In the genomic region with DNA sequence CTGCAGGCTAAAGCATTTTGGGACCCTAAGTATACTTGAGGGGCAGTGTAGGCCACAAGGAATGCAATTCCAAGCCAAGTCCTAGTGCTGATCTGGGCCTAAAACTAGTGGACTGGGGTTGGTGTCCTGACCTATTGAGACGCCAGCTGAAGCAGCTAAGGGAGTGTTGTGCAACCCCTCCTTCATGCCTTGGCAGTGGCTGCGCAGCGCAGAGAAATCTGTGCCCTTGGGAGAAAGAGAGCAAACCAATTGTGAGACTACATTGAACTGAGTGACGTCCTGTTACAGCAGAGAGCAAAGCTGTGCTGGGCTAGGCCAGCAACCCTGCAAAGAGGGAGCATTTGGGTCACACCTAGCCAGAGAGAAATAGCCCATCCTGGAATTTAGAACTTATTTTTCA, we compare ENCODE assay signal across 20 cellular contexts.
DNase-seq lines count a peak whose midpoint lies in the region; ATAC-seq, FAIRE-seq and TF ChIP-seq lines count a peak whose summit lies in the region.
"Had no signal": no experiment of that assay in that cellular context is flagged by ENCODE, and none has a peak within 500 bp of the region (broad histone marks: within the 10 kb centered on the region; RNA-seq: fewer than 3 reads in every experiment).

No MANE protein-coding gene starts in this region.

- no peak overlapping the region for H3K18ac ChIP-seq in neuronal stem cell (ENCODE audit: low read length)

- H3K4me3 ChIP-seq in HepG2 (replicated peaks in 1 of 3; ENCODE audit: insufficient read depth in 1 of 3, low read depth in 2 of 3, low read length in 3 of 3) (no peak overlapping the region), right lobe of liver (no peak overlapping the region), neuronal stem cell (ENCODE audit: low read length in 2 of 2) (no peak overlapping the region)

- peaks cover 5% of the 10 kb centered on the region for H3K4me1 Mint-ChIP-seq in glutamatergic neuron (ENCODE audit: low read depth, unreplicated experiment)

- no peak overlapping the region for H3K4ac ChIP-seq in neuronal stem cell (ENCODE audit: low read length)

- H3K4me3 Mint-ChIP-seq in glutamatergic neuron (ENCODE audit: unreplicated experiment): no peak overlapping the region
- H3K4me3 Mint-ChIP-seq: CD4-positive, alpha-beta T cell had no signal

- FAIRE-seq in HepG2 (lab: Jason Lieb, UNC): no peak
- FAIRE-seq: G401.6, GM12891 had no signal

- H2AFZ ChIP-seq in HepG2 (ENCODE audit: low read length): no peak overlapping the region
- H2AFZ ChIP-seq in neuronal stem cell (ENCODE audit: low read length): peak overlapping the region; percentile 74

- no peaks in the 10 kb centered on the region for H3K79me1 ChIP-seq in neuronal stem cell (ENCODE audit: low read depth, low read length)

- H3K27me3 ChIP-seq in HepG2 (ENCODE audit: control insufficient read depth in 1 of 2, insufficient read depth in 2 of 2, low read length in 2 of 2): no peaks in the 10 kb centered on the region
- no peaks in the 10 kb centered on the region for H3K27me3 ChIP-seq in right lobe of liver
- no peaks in the 10 kb centered on the region for H3K27me3 ChIP-seq in neuronal stem cell (ENCODE audit: control insufficient read depth in 3 of 3, insufficient read depth in 3 of 3, low read depth in 1 of 3, low read length in 3 of 3)

- H3K27ac ChIP-seq in HepG2 (ENCODE audit: extremely low read length, insufficient read depth, low read length): no peak overlapping the region
- H3K27ac ChIP-seq in right lobe of liver: no peak overlapping the region
- H3K27ac ChIP-seq in neuronal stem cell (replicated peaks; ENCODE audit: low read length): no peak overlapping the region
- H3K27ac ChIP-seq: KMS-11 had no signal

- H3K9me3 ChIP-seq in HepG2 (ENCODE audit: low read length): no peaks in the 10 kb centered on the region
- no peaks in the 10 kb centered on the region for H3K9me3 ChIP-seq in right lobe of liver
- no peaks in the 10 kb centered on the region for H3K9me3 ChIP-seq in neuronal stem cell (replicated peaks in 1 of 2; ENCODE audit: control insufficient read depth in 2 of 2, insufficient read depth in 1 of 2, low read depth in 1 of 2, low read length in 2 of 2)

- CTCF ChIA-PET in HepG2 (lab: Yijun Ruan, JAX; ENCODE audit: low intra/inter-chr PET ratio, low total read pairs): no interaction called here

- intact Hi-C loops in HepG2 (cut with micrococcal nuclease; ENCODE audit: unreplicated experiment) (no loop called here), right lobe of liver (cut with DNase I) (no loop called here)

- no peak for TF ChIP-seq RAD21 in HepG2 (CRISPR knock-in tag; IDR thresholded peaks at IDR 0.05)

- H2BK120ac ChIP-seq in neuronal stem cell (ENCODE audit: low read depth, low read length): no peak overlapping the region

- peaks cover 2% of the 10 kb centered on the region for H3K9me3 Mint-ChIP-seq in glutamatergic neuron (ENCODE audit: unreplicated experiment)

- BruUV-seq in HepG2 (replicated peaks; lab: Mats Ljungman, UMichigan): no TSS peak

- H2BK12ac ChIP-seq in neuronal stem cell (ENCODE audit: low read length): no peak overlapping the region

- WGBS in HepG2 (ENCODE audit: low lambda C conversion rate): 39% methylated on average over 4 of the region's 4 CpGs
- WGBS in right lobe of liver (ENCODE audit: insufficient coverage, low coverage, low lambda C conversion rate, missing lambda C conversion rate): 0% methylated on average over 1 of the region's 4 CpGs
- WGBS in neuronal stem cell (ENCODE audit: extremely low coverage in 2 of 2, insufficient read length in 2 of 2, insufficient replicate concordance in 1 of 2), 2 donors: no CpG with 5 or more reads among the region's 4 CpGs

- DNase-seq in HepG2 (ENCODE audit: low spot score) (no peak), right lobe of liver (no peak), glutamatergic neuron (no peak), neuronal stem cell (ENCODE audit: low spot score) (no peak), mucosa of gallbladder (ENCODE audit: low spot score) (no peak), DMS153 (lab: John Stamatoyannopoulos, UW) (no peak)
- DNase-seq: CD4-positive, alpha-beta T cell; DMS79 treated with DMSO at 0.1 percent for 48 hours; MM.1S; NCI-H1105 treated with DMSO at 0.1 percent for 48 hours; NCI-H187; NCI-H2171; NCI-H446 treated with DMSO at 0.1 percent for 48 hours; NCI-H748 treated with DMSO at 0.1 percent for 48 hours; SHP77 treated with DMSO at 0.1 percent for 48 hours had no signal

- H3K4me2 ChIP-seq in HepG2 (ENCODE audit: low read depth, low read length) (no peak overlapping the region), neuronal stem cell (ENCODE audit: insufficient read depth, low read length, poor library complexity, severe bottlenecking) (no peak overlapping the region)
- H3K4me2 ChIP-seq: KMS-11 had no signal

- H3K27me3 Mint-ChIP-seq in glutamatergic neuron (ENCODE audit: unreplicated experiment): no peaks in the 10 kb centered on the region
- H3K27me3 Mint-ChIP-seq: CD4-positive, alpha-beta T cell had no signal

- no peak overlapping the region for H2BK5ac ChIP-seq in neuronal stem cell (ENCODE audit: low read length)

- H4K8ac ChIP-seq in neuronal stem cell (ENCODE audit: low read depth, low read length): no peak overlapping the region

- H2AK5ac ChIP-seq in neuronal stem cell (ENCODE audit: low read depth, low read length): no peak overlapping the region

- ATAC-seq in HepG2: peak; percentile 38
- no peak for ATAC-seq in right lobe of liver
- ATAC-seq in GM18873 (IDR thresholded peaks at IDR 0.05; ENCODE audit: low FRiP score, unreplicated experiment): no peak
- ATAC-seq in HG03159 (IDR thresholded peaks at IDR 0.05; ENCODE audit: unreplicated experiment): no peak

- H3K9ac ChIP-seq in HepG2 (ENCODE audit: insufficient read depth, low read depth, low read length) (no peak overlapping the region), neuronal stem cell (ENCODE audit: low read depth, low read length, poor library complexity) (no peak overlapping the region)
- H3K9ac ChIP-seq: KMS-11 had no signal

- no peaks in the 10 kb centered on the region for H3K79me2 ChIP-seq in HepG2 (ENCODE audit: insufficient read depth, low read length)

- peak overlapping the region; percentile 47 for H3K23ac ChIP-seq in neuronal stem cell (ENCODE audit: low read depth, low read length, poor library complexity)

- H3K4me1 ChIP-seq in HepG2 (ENCODE audit: insufficient read depth, low read length) (no peaks in the 10 kb centered on the region), right lobe of liver (no peaks in the 10 kb centered on the region), neuronal stem cell (ENCODE audit: control insufficient read depth in 2 of 2, insufficient read depth in 1 of 2, low read depth in 1 of 2, low read length in 2 of 2) (no peaks in the 10 kb centered on the region)

- no peaks in the 10 kb centered on the region for H4K20me1 ChIP-seq in HepG2 (ENCODE audit: insufficient read depth, low read length)

- no peak for TF ChIP-seq CTCF in HepG2 (CRISPR knock-in tag; IDR thresholded peaks at IDR 0.05)
- TF ChIP-seq CTCF in right lobe of liver (IDR thresholded peaks at IDR 0.05): no peak
- no peak for TF ChIP-seq CTCF in glutamatergic neuron (IDR thresholded peaks at IDR 0.05; ENCODE audit: partially characterized antibody, unreplicated experiment)

- H2BK15ac ChIP-seq in neuronal stem cell (ENCODE audit: low read length): no peak overlapping the region

- no peak for TF ChIP-seq POLR2A in HepG2 (IDR thresholded peaks at IDR 0.05; ENCODE audit: insufficient read depth in 1 of 2, low read depth in 2 of 2, low read length in 2 of 2)
- no peak for TF ChIP-seq POLR2A in right lobe of liver (IDR thresholded peaks at IDR 0.05)

- H3K14ac ChIP-seq in neuronal stem cell (ENCODE audit: low read length): no peak overlapping the region

- TF ChIP-seq EP300 in HepG2 (IDR thresholded peaks at IDR 0.05; ENCODE audit: low read depth in 2 of 2, low read length in 2 of 2) (no peak), HepG2 (CRISPR knock-in tag; IDR thresholded peaks at IDR 0.05; ENCODE audit: borderline replicate concordance) (no peak)

- in situ Hi-C loops in HepG2 (cut with HindIII; ENCODE audit: extremely low pct_ligation_motif_present, low pct_unique_long_range_greater_than_20kb): no loop called here

- no peaks in the 10 kb centered on the region for H3K36me3 Mint-ChIP-seq in glutamatergic neuron (ENCODE audit: unreplicated experiment)

- H4K91ac ChIP-seq in neuronal stem cell (ENCODE audit: low read depth, low read length, poor library complexity): no peak overlapping the region

- H3K36me3 ChIP-seq in HepG2 (replicated peaks in 1 of 2; ENCODE audit: control insufficient read depth in 1 of 2, insufficient read depth in 2 of 2, low read length in 2 of 2): no peaks in the 10 kb centered on the region
- H3K36me3 ChIP-seq in right lobe of liver: no peaks in the 10 kb centered on the region
- no peaks in the 10 kb centered on the region for H3K36me3 ChIP-seq in neuronal stem cell (replicated peaks in 1 of 2; ENCODE audit: control insufficient read depth in 2 of 2, insufficient read depth in 2 of 2, low read length in 2 of 2)

- POLR2A ChIA-PET in HepG2 (lab: Yijun Ruan, JAX): no interaction called here

- H3K27ac Mint-ChIP-seq in glutamatergic neuron (ENCODE audit: unreplicated experiment): peak overlapping the region; percentile 19
- H3K27ac Mint-ChIP-seq: CD4-positive, alpha-beta T cell had no signal

TF ChIP-seq in HepG2, 621 proteins besides CTCF, POLR2A, EP300 and RAD21:
- TF ChIP-seq, protein P1, sequence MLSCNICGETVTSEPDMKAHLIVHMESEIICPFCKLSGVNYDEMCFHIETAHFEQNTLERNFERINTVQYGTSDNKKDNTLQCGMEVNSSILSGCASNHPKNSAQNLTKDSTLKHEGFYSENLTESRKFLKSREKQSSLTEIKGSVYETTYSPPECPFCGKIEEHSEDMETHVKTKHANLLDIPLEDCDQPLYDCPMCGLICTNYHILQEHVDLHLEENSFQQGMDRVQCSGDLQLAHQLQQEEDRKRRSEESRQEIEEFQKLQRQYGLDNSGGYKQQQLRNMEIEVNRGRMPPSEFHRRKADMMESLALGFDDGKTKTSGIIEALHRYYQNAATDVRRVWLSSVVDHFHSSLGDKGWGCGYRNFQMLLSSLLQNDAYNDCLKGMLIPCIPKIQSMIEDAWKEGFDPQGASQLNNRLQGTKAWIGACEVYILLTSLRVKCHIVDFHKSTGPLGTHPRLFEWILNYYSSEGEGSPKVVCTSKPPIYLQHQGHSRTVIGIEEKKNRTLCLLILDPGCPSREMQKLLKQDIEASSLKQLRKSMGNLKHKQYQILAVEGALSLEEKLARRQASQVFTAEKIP (CRISPR knock-in tag; IDR thresholded peaks at IDR 0.05; ENCODE audit: borderline replicate concordance): no peak
- TF ChIP-seq KLF6 (CRISPR knock-in tag; IDR thresholded peaks at IDR 0.05): no peak
- TF ChIP-seq CEBPB (IDR thresholded peaks at IDR 0.05; ENCODE audit: borderline replicate concordance, low read depth, low read length): peak; percentile 43; the same call in 1 of the 2 replicates
- TF ChIP-seq HNRNPLL (IDR thresholded peaks at IDR 0.05; ENCODE audit: low read depth, low read length, poor library complexity, severe bottlenecking): no peak
- no peak for TF ChIP-seq PTBP1 (IDR thresholded peaks at IDR 0.05; ENCODE audit: low read depth, low read length, poor library complexity, severe bottlenecking)
- TF ChIP-seq ZNF33B (CRISPR knock-in tag; IDR thresholded peaks at IDR 0.05): no peak
- no peak for TF ChIP-seq KDM4B (CRISPR knock-in tag; IDR thresholded peaks at IDR 0.05)
- TF ChIP-seq ZFP41 (CRISPR knock-in tag; IDR thresholded peaks at IDR 0.05; ENCODE audit: borderline replicate concordance): no peak
